ENCODE assay signal across 1 cellular context in genomic region chr3:178536271-178537079, GRCh38.
TF ChIP-seq lines count a peak whose summit lies in the region.

TSS of gene KCNMB2 (plus strand) at chr3:178536436.

TF ChIP-seq in GM23338, 12 proteins besides CTCF, POLR2A, EP300 and RAD21 (continued from another document):
- TF ChIP-seq ZNF462 (CRISPR knock-in tag; IDR thresholded peaks at IDR 0.05) (no peak), STAT1 (IDR thresholded peaks at IDR 0.05; ENCODE audit: unreplicated experiment) (no peak)
